ENCODE assay signal across 15 cellular contexts in genomic region chr12:55414889-55415288, GRCh38. TPM values are rescaled to one million over a fixed set of nuclear protein-coding genes. Genes with fewer than 3 reads are reported as not detected.
A peak's percentile ranks its signal among the peaks of the same experiment; 100 is the strongest.
DNase-seq lines count a peak whose midpoint lies in the region; ATAC-seq, FAIRE-seq and TF ChIP-seq lines count a peak whose summit lies in the region.
"Not testable (repeated sequence)": the region's sequence is repeated elsewhere in the genome, so short reads cannot be mapped to it uniquely, and the experiment has no call there.
"Had no signal": no experiment of that assay in that cellular context is flagged by ENCODE, and none has a peak within 500 bp of the region (broad histone marks: within the 10 kb centered on the region; RNA-seq: fewer than 3 reads in every experiment).

No MANE protein-coding gene starts in this region.

- not testable (repeated sequence) for H3K4me3 ChIP-seq in GM12878, upper lobe of right lung
- H3K4me3 ChIP-seq in heart left ventricle = peak overlapping the region in 2 of 12 donors; percentile 9 to 40
- H3K4me3 ChIP-seq in right lobe of liver = peak overlapping the region in 1 of 3 donors; percentile 24

- TF ChIP-seq POLR2A in GM12878 (IDR thresholded peaks at IDR 0.05; ENCODE audit: low read depth, low read length); heart left ventricle (IDR thresholded peaks at IDR 0.05); right lobe of liver (IDR thresholded peaks at IDR 0.05): not testable (repeated sequence)

- DNase-seq in DMS53 (lab: John Stamatoyannopoulos, UW) = peak; percentile 22
- not testable (repeated sequence) for DNase-seq in WTC11 (ENCODE audit: low spot score); GM12878 (ENCODE audit: low read depth, low spot score); heart left ventricle; right lobe of liver; omental fat pad (ENCODE audit: low spot score); upper lobe of right lung

- not testable (repeated sequence) for TF ChIP-seq EP300 in GM12878 (IDR thresholded peaks at IDR 0.05; ENCODE audit: borderline replicate concordance in 1 of 2, control insufficient read depth in 1 of 2, low read depth in 2 of 2, low read length in 2 of 2)

- not testable (repeated sequence) for H2AFZ ChIP-seq in GM12878 (ENCODE audit: control insufficient read depth, low read depth, low read length)

- FAIRE-seq in GM12878 (lab: Jason Lieb, UNC) = not testable (repeated sequence)

- not testable (repeated sequence) for TF ChIP-seq CTCF in WTC11 (IDR thresholded peaks at IDR 0.05); GM12878 (IDR thresholded peaks at IDR 0.05 in 2 of 3, conservative IDR thresholded peaks at IDR 0.05 in 1 of 3; ENCODE audit: control insufficient read depth in 2 of 3, extremely low read depth in 1 of 3, insufficient read depth in 1 of 3, low read depth in 3 of 3, low read length in 3 of 3); heart left ventricle (IDR thresholded peaks at IDR 0.05); right lobe of liver (IDR thresholded peaks at IDR 0.05); omental fat pad (IDR thresholded peaks at IDR 0.05); upper lobe of right lung (IDR thresholded peaks at IDR 0.05)

- POLR2A ChIA-PET in WTC11 (lab: Charles Lee); GM12878 (lab: Charles Lee): not testable (repeated sequence)

- RAD21 ChIA-PET in GM12878 (lab: Charles Lee; ENCODE audit: unreplicated experiment) = not testable (repeated sequence)

- TF ChIP-seq RAD21 in GM12878 (IDR thresholded peaks at IDR 0.05; ENCODE audit: insufficient read depth, low read depth, low read length) = not testable (repeated sequence)

- H3K4me2 ChIP-seq in GM12878 (ENCODE audit: control insufficient read depth, insufficient read depth) = not testable (repeated sequence)

- not testable (repeated sequence) for H3K79me2 ChIP-seq in GM12878 (ENCODE audit: control insufficient read depth, insufficient read depth, low read length)

- not testable (repeated sequence) for H3K36me3 Mint-ChIP-seq in WTC11

- H3K27me3 Mint-ChIP-seq in WTC11 (ENCODE audit: low read depth) = not testable (repeated sequence)

- H4K20me1 ChIP-seq in GM12878 (ENCODE audit: control insufficient read depth, insufficient read depth) = not testable (repeated sequence)

- 0% methylated on average over 8 of the region's 34 CpGs for WGBS in GM12878 (ENCODE audit: insufficient coverage, insufficient replicate concordance, low lambda C conversion rate, missing lambda C conversion rate)
- 3 to 14% (median 4%) methylated on average over 7 to 10 of the region's 34 CpGs for WGBS in heart left ventricle, 4 donors
- 0% methylated on average over 1 of the region's 34 CpGs for WGBS in right lobe of liver (ENCODE audit: insufficient coverage, low coverage, low lambda C conversion rate, missing lambda C conversion rate)

- H3K27ac Mint-ChIP-seq in WTC11 = not testable (repeated sequence)

- peaks cover 20% of the 10 kb centered on the region for H3K4me1 Mint-ChIP-seq in WTC11

- not testable (repeated sequence) for H3K27ac ChIP-seq in GM12878 (ENCODE audit: control insufficient read depth, insufficient read depth); heart left ventricle; right lobe of liver; upper lobe of right lung

- SMC1A ChIA-PET in GM12878 (lab: Charles Lee; ENCODE audit: uncharacterized antibody, unreplicated experiment) = interaction anchor here (1.0 kb wide), 1 partner anchor 60 kb away, joined by 3 read pairs; no protein-coding TSS in a partner anchor

- peak overlapping the region; percentile 64 for H3K4me3 Mint-ChIP-seq in WTC11

- CTCF ChIA-PET in WTC11 (lab: Charles Lee) = interaction anchor here (0.6 kb wide), 1 partner anchor 242 kb away, joined by 3 read pairs; no protein-coding TSS in a partner anchor
- CTCF ChIA-PET in GM12878 (lab: Yijun Ruan, JAX) = not testable (repeated sequence)

- intact Hi-C loops in GM12878 (cut with micrococcal nuclease; ENCODE audit: unreplicated experiment); heart left ventricle (cut with DNase I); right lobe of liver (cut with DNase I); upper lobe of right lung (cut with DNase I): not testable (repeated sequence)

- ATAC-seq in HG03354 (IDR thresholded peaks at IDR 0.05; ENCODE audit: poor library complexity, severe bottlenecking, unreplicated experiment) (peak; percentile 63), WTC11 (peak; percentile 88), GM12878 (peak; percentile 67), heart left ventricle (peak in 3 of 4 donors; percentile 45 to 80 (median 78)), right lobe of liver (peak; percentile 68 to 77 (median 70)), omental fat pad (ENCODE audit: low FRiP score) (peak; percentile 28), upper lobe of right lung (peak; percentile 83)

- not testable (repeated sequence) for H3K36me3 ChIP-seq in GM12878 (ENCODE audit: control insufficient read depth in 2 of 2, insufficient read depth in 2 of 2, low read length in 1 of 2); heart left ventricle; right lobe of liver; upper lobe of right lung

- not testable (repeated sequence) for H3K9me3 ChIP-seq in GM12878 (replicated peaks; ENCODE audit: control insufficient read depth, insufficient read depth, low read length); heart left ventricle; right lobe of liver; upper lobe of right lung

- H3K4me1 ChIP-seq in GM12878 (ENCODE audit: control insufficient read depth, insufficient read depth, low read length); heart left ventricle; right lobe of liver; upper lobe of right lung: not testable (repeated sequence)

- H3K27me3 ChIP-seq in GM12878 (replicated peaks in 1 of 2; ENCODE audit: control insufficient read depth in 2 of 2, insufficient read depth in 2 of 2, low read length in 1 of 2); right lobe of liver; upper lobe of right lung: not testable (repeated sequence)
- H3K27me3 ChIP-seq in heart left ventricle = peaks cover 0 to 15% (median 0%) of the 10 kb centered on the region in 9 donors

- not testable (repeated sequence) for BruUV-seq in GM12878 (replicated peaks; lab: Mats Ljungman, UMichigan)

- not testable (repeated sequence) for H3K9me3 Mint-ChIP-seq in WTC11

- in situ Hi-C loops in GM12878 (cut with MboI) = not testable (repeated sequence)

- H3K9ac ChIP-seq in GM12878 (ENCODE audit: control insufficient read depth, insufficient read depth, low read length) = not testable (repeated sequence)

RNA-seq across cellular contexts. Expression of gene OR6C76, which starts 11.2 kb away (rescaled TPM):
- total RNA-seq in WTC11 (2021) = not detected in 3 replicates
- total RNA-seq in GM12878 (2013; cell fraction: nucleolus; rRNA removed) = not detected in 2 replicates
- not detected in 2 replicates for total RNA-seq in GM12878 (2014; rRNA removed)
- not detected in 2 replicates for total RNA-seq in GM12878 (2014; rRNA removed; fragmentation: Illumina TruSeq; extraction: Trizol)
- total RNA-seq in GM12878 (2021) = not detected in 2 replicates
- not detected for polyA plus RNA-seq in GM12878 (2011; ENCODE audit: low read depth)
- not detected in 2 replicates for polyA plus RNA-seq in GM12878 (2011; rRNA removed)
- not detected in 2 replicates for polyA plus RNA-seq in GM12878 (2011; cell fraction: cytosol; rRNA removed)
- not detected in 2 replicates for polyA plus RNA-seq in GM12878 (2011; cell fraction: nucleus; rRNA removed)
- polyA plus RNA-seq in GM12878 (2012) = not detected in 2 replicates
- polyA plus RNA-seq in GM12878 (2014; fragmentation: Illumina TruSeq; extraction: Trizol) = not detected in 2 replicates
- not detected for polyA plus RNA-seq in GM12878 (2014; fragmentation: Nextera tagmentation; extraction: Ambion mirVana)
- not detected in 2 replicates for polyA plus RNA-seq in GM12878 (2014; rRNA removed)
- polyA plus RNA-seq in GM12878 (2016; fragmentation: Nextera tagmentation; extraction: Ambion mirVana) = not detected
- polyA minus RNA-seq in GM12878 (2011; rRNA and poly(A)+ RNA removed) = not detected in 2 replicates
- not detected in 2 replicates for polyA minus RNA-seq in GM12878 (2011; cell fraction: cytosol; rRNA and poly(A)+ RNA removed)
- polyA minus RNA-seq in GM12878 (2011; cell fraction: nucleus; rRNA and poly(A)+ RNA removed) = not detected in 2 replicates
- total RNA-seq in heart left ventricle = not detected
- not detected for polyA plus RNA-seq in heart left ventricle
- not detected for total RNA-seq in right lobe of liver
- not detected for total RNA-seq in omental fat pad
- total RNA-seq in upper lobe of right lung = not detected
- total RNA-seq: epithelial cell of proximal tubule, H9, HT1080, mucosa of gallbladder, OCI-LY7, osteocyte had no signal

RNA-seq across cellular contexts. Expression of gene OR6C65, which starts 14.6 kb away (rescaled TPM):
- not detected in 3 replicates for total RNA-seq in WTC11 (2021)
- not detected in 2 replicates for total RNA-seq in GM12878 (2013; cell fraction: nucleolus; rRNA removed)
- total RNA-seq in GM12878 (2014; rRNA removed) = not detected in 2 replicates
- not detected in 2 replicates for total RNA-seq in GM12878 (2014; rRNA removed; fragmentation: Illumina TruSeq; extraction: Trizol)
- total RNA-seq in GM12878 (2021) = not detected in 2 replicates
- polyA plus RNA-seq in GM12878 (2011; ENCODE audit: low read depth) = not detected
- not detected in 2 replicates for polyA plus RNA-seq in GM12878 (2011; rRNA removed)
- polyA plus RNA-seq in GM12878 (2011; cell fraction: cytosol; rRNA removed) = not detected in 2 replicates
- not detected in 2 replicates for polyA plus RNA-seq in GM12878 (2011; cell fraction: nucleus; rRNA removed)
- polyA plus RNA-seq in GM12878 (2012) = not detected in 2 replicates
- polyA plus RNA-seq in GM12878 (2014; fragmentation: Illumina TruSeq; extraction: Trizol) = not detected in 2 replicates
- polyA plus RNA-seq in GM12878 (2014; fragmentation: Nextera tagmentation; extraction: Ambion mirVana) = not detected
- polyA plus RNA-seq in GM12878 (2014; rRNA removed) = not detected in 2 replicates
- not detected for polyA plus RNA-seq in GM12878 (2016; fragmentation: Nextera tagmentation; extraction: Ambion mirVana)
- not detected in 2 replicates for polyA minus RNA-seq in GM12878 (2011; rRNA and poly(A)+ RNA removed)
- not detected in 2 replicates for polyA minus RNA-seq in GM12878 (2011; cell fraction: cytosol; rRNA and poly(A)+ RNA removed)
- not detected in 2 replicates for polyA minus RNA-seq in GM12878 (2011; cell fraction: nucleus; rRNA and poly(A)+ RNA removed)
- total RNA-seq in heart left ventricle = not detected
- polyA plus RNA-seq in heart left ventricle = not detected
- total RNA-seq in right lobe of liver = not detected
- total RNA-seq in omental fat pad = not detected
- not detected for total RNA-seq in upper lobe of right lung
- total RNA-seq: dorsolateral prefrontal cortex, epithelial cell of proximal tubule, H9, HT1080, mucosa of gallbladder, OCI-LY7, osteocyte had no signal

RNA-seq across cellular contexts. Expression of gene OR6C2, which starts 29.0 kb away (rescaled TPM):
- total RNA-seq in WTC11 (2021) = not detected in 3 replicates
- total RNA-seq in GM12878 (2013; cell fraction: nucleolus; rRNA removed) = not detected in 2 replicates
- not detected in 2 replicates for total RNA-seq in GM12878 (2014; rRNA removed)
- total RNA-seq in GM12878 (2014; rRNA removed; fragmentation: Illumina TruSeq; extraction: Trizol) = not detected in 2 replicates
- total RNA-seq in GM12878 (2021) = not detected in 2 replicates
- polyA plus RNA-seq in GM12878 (2011; ENCODE audit: low read depth) = not detected
- polyA plus RNA-seq in GM12878 (2011; rRNA removed) = not detected in 2 replicates
- not detected in 2 replicates for polyA plus RNA-seq in GM12878 (2011; cell fraction: cytosol; rRNA removed)
- not detected in 2 replicates for polyA plus RNA-seq in GM12878 (2011; cell fraction: nucleus; rRNA removed)
- polyA plus RNA-seq in GM12878 (2012) = not detected in 2 replicates
- polyA plus RNA-seq in GM12878 (2014; fragmentation: Illumina TruSeq; extraction: Trizol) = not detected in 2 replicates
- not detected for polyA plus RNA-seq in GM12878 (2014; fragmentation: Nextera tagmentation; extraction: Ambion mirVana)
- polyA plus RNA-seq in GM12878 (2014; rRNA removed) = not detected in 2 replicates
- polyA plus RNA-seq in GM12878 (2016; fragmentation: Nextera tagmentation; extraction: Ambion mirVana) = not detected
- not detected in 2 replicates for polyA minus RNA-seq in GM12878 (2011; rRNA and poly(A)+ RNA removed)
- not detected in 2 replicates for polyA minus RNA-seq in GM12878 (2011; cell fraction: cytosol; rRNA and poly(A)+ RNA removed)
- not detected in 2 replicates for polyA minus RNA-seq in GM12878 (2011; cell fraction: nucleus; rRNA and poly(A)+ RNA removed)
- not detected for total RNA-seq in heart left ventricle
- not detected for polyA plus RNA-seq in heart left ventricle
- total RNA-seq in right lobe of liver = not detected
- total RNA-seq in omental fat pad = not detected
- not detected for total RNA-seq in upper lobe of right lung
- total RNA-seq: epithelial cell of proximal tubule, H9, HT1080, mucosa of gallbladder, OCI-LY7, osteocyte had no signal

RNA-seq across cellular contexts. Expression of gene OR6C75, which starts 52.1 kb away (rescaled TPM):
- not detected in 3 replicates for total RNA-seq in WTC11 (2021)
- total RNA-seq in GM12878 (2013; cell fraction: nucleolus; rRNA removed) = not detected in 2 replicates
- total RNA-seq in GM12878 (2014; rRNA removed) = not detected in 2 replicates
- not detected in 2 replicates for total RNA-seq in GM12878 (2014; rRNA removed; fragmentation: Illumina TruSeq; extraction: Trizol)
- total RNA-seq in GM12878 (2021) = not detected in 2 replicates
- not detected for polyA plus RNA-seq in GM12878 (2011; ENCODE audit: low read depth)
- polyA plus RNA-seq in GM12878 (2011; rRNA removed) = not detected in 2 replicates
- not detected in 2 replicates for polyA plus RNA-seq in GM12878 (2011; cell fraction: cytosol; rRNA removed)
- not detected in 2 replicates for polyA plus RNA-seq in GM12878 (2011; cell fraction: nucleus; rRNA removed)
- not detected in 2 replicates for polyA plus RNA-seq in GM12878 (2012)
- polyA plus RNA-seq in GM12878 (2014; fragmentation: Illumina TruSeq; extraction: Trizol) = not detected in 2 replicates
- not detected for polyA plus RNA-seq in GM12878 (2014; fragmentation: Nextera tagmentation; extraction: Ambion mirVana)
- polyA plus RNA-seq in GM12878 (2014; rRNA removed) = not detected in 2 replicates
- not detected for polyA plus RNA-seq in GM12878 (2016; fragmentation: Nextera tagmentation; extraction: Ambion mirVana)
- polyA minus RNA-seq in GM12878 (2011; rRNA and poly(A)+ RNA removed) = not detected in 2 replicates
- polyA minus RNA-seq in GM12878 (2011; cell fraction: cytosol; rRNA and poly(A)+ RNA removed) = not detected in 2 replicates
- not detected in 2 replicates for polyA minus RNA-seq in GM12878 (2011; cell fraction: nucleus; rRNA and poly(A)+ RNA removed)
- not detected for total RNA-seq in heart left ventricle
- not detected for polyA plus RNA-seq in heart left ventricle
- total RNA-seq in right lobe of liver = not detected
- total RNA-seq in omental fat pad = not detected
- not detected for total RNA-seq in upper lobe of right lung
- total RNA-seq: dorsolateral prefrontal cortex, epithelial cell of proximal tubule, H9, HT1080, mucosa of gallbladder, OCI-LY7, osteocyte had no signal

RNA-seq across cellular contexts. Expression of gene OR6C70, which starts 55.0 kb away (rescaled TPM):
- total RNA-seq in WTC11 (2021) (not detected in 3 replicates), GM12878 (2014; rRNA removed) (not detected in 2 replicates), GM12878 (2014; rRNA removed; fragmentation: Illumina TruSeq; extraction: Trizol) (not detected in 2 replicates), GM12878 (2021) (not detected in 2 replicates), heart left ventricle (not detected), right lobe of liver (not detected), omental fat pad (not detected), upper lobe of right lung (not detected)
- total RNA-seq in GM12878 (2013; cell fraction: nucleolus; rRNA removed) = not detected in 2 replicates
- polyA plus RNA-seq in GM12878 (2011; ENCODE audit: low read depth) = not detected
- polyA plus RNA-seq in GM12878 (2011; rRNA removed) (not detected in 2 replicates), GM12878 (2014; fragmentation: Illumina TruSeq; extraction: Trizol) (not detected in 2 replicates), GM12878 (2014; fragmentation: Nextera tagmentation; extraction: Ambion mirVana) (not detected), GM12878 (2014; rRNA removed) (not detected in 2 replicates), GM12878 (2016; fragmentation: Nextera tagmentation; extraction: Ambion mirVana) (not detected), heart left ventricle (not detected)
- polyA plus RNA-seq in GM12878 (2011; cell fraction: cytosol; rRNA removed) = not detected in 2 replicates
- not detected in 2 replicates for polyA plus RNA-seq in GM12878 (2011; cell fraction: nucleus; rRNA removed)
- not detected in 2 replicates for polyA plus RNA-seq in GM12878 (2012)
- not detected in 2 replicates for polyA minus RNA-seq in GM12878 (2011; rRNA and poly(A)+ RNA removed)
- polyA minus RNA-seq in GM12878 (2011; cell fraction: cytosol; rRNA and poly(A)+ RNA removed) = not detected in 2 replicates
- polyA minus RNA-seq in GM12878 (2011; cell fraction: nucleus; rRNA and poly(A)+ RNA removed) = not detected in 2 replicates
- total RNA-seq: dorsolateral prefrontal cortex, epithelial cell of proximal tubule, H9, HT1080, mucosa of gallbladder, OCI-LY7, osteocyte had no signal

Comparison
In these comparisons a context has a peak if more than half of its experiments do, and no peak if none do; other contexts are left out.
1. ATAC-seq: peak in every context shown above with its lines; median percentile 88 in WTC11; 83 in upper lobe of right lung; 78 in heart left ventricle; 70 in right lobe of liver; 67 in GM12878; 63 in HG03354; 28 in omental fat pad.